Comparison of ENCODE assay signal across 8 cellular contexts in the genomic region with DNA sequence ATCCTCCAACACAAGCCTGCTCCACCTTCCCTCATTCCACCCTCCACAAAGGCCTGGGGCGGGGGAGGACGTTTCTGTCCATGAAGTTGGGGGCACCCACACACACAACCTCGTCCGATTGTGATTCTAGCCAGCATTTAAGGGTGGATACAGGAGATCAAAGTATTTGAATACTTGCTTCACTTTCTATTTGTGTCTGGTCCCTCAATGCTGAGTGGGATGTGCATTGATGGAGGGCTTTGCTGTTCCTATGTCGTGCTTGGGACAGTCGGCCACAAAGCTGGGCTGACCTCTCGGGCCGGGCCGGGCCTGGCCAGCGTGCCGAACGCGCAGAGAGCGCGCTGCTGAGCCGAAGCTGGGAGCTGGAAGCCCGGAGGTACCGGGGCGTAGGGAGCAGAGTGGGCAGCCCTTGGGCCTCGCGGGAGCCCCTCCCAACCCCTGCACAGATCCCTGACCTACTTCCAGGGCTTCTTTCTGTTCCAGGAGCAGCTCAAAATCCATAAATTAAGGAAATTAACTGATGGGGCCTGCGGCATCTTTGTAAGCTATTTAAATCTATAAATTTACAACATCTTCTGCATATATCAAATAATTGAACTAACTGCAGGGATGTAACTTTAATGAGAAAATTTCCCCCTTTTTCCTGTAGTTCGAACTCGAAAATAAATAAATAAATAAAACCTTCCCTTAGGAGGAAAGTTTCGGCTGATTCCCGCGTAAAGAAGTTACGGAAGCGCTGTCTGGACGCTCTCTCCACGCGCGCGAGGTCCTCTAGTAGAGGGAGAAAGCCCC. TPM values are rescaled to one million over a fixed set of nuclear protein-coding genes. Genes with fewer than 3 reads are reported as not detected.
DNase-seq lines count a peak whose midpoint lies in the region; ATAC-seq, FAIRE-seq and TF ChIP-seq lines count a peak whose summit lies in the region.

No MANE protein-coding gene starts in this region.

- no peaks in the 10 kb centered on the region for H3K9me3 ChIP-seq in CD4-positive, alpha-beta memory T cell (ENCODE audit: control insufficient read depth in 1 of 2, low read length in 2 of 2)
- H3K9me3 ChIP-seq in Peyer's patch (peaks cover 0 to 4% (median 0%) of the 10 kb centered on the region in 4 donors), esophagus muscularis mucosa (no peaks in the 10 kb centered on the region), neural progenitor cell (ENCODE audit: low read depth) (no peaks in the 10 kb centered on the region)

- TF ChIP-seq CTCF in Peyer's patch (IDR thresholded peaks at IDR 0.05) (no peak), esophagus muscularis mucosa (IDR thresholded peaks at IDR 0.05) (no peak), neural progenitor cell (IDR thresholded peaks at IDR 0.05) (no peak)

- H3K27ac Mint-ChIP-seq in CD4-positive, alpha-beta memory T cell, result peak overlapping the region in 2 of 7 donors; percentile 15 to 77
- H3K27ac Mint-ChIP-seq in neural progenitor cell, result peak overlapping the region; percentile 89

- TF ChIP-seq EP300 in esophagus muscularis mucosa (IDR thresholded peaks at IDR 0.05), result no peak

- H3K27me3 ChIP-seq in CD4-positive, alpha-beta memory T cell (ENCODE audit: insufficient read depth, low read length), result peaks cover 11% of the 10 kb centered on the region
- no peaks in the 10 kb centered on the region for H3K27me3 ChIP-seq in Peyer's patch
- no peaks in the 10 kb centered on the region for H3K27me3 ChIP-seq in esophagus muscularis mucosa
- H3K27me3 ChIP-seq in neural progenitor cell, result no peaks in the 10 kb centered on the region

- intact Hi-C loops in CD4-positive, alpha-beta memory T cell (cut with micrococcal nuclease), result loop anchor here (5.0 kb wide), 2 partner anchors 203 to 303 kb away; no protein-coding TSS in a partner anchor
- intact Hi-C loops in esophagus muscularis mucosa (cut with DNase I), result loop anchor here (2.0 to 5.0 kb wide), 2 partner anchors 74 to 203 kb away; no protein-coding TSS in a partner anchor

- H3K4me2 ChIP-seq in neural progenitor cell, result peak overlapping the region; percentile 90

- WGBS in esophagus muscularis mucosa, result 22% methylated on average over 20 of the region's 34 CpGs

- POLR2A ChIA-PET in CD4-positive, alpha-beta memory T cell (lab: Charles Lee; ENCODE audit: partially characterized antibody), result interaction anchor here (0.9 to 4.3 kb wide), 5 partner anchors 10 to 203 kb away, joined by 4 to 55 read pairs (median 5); no protein-coding TSS in a partner anchor

- peaks cover 3 to 25% (median 5%) of the 10 kb centered on the region in 4 donors for H3K4me1 Mint-ChIP-seq in CD4-positive, alpha-beta memory T cell
- peaks cover 34% of the 10 kb centered on the region for H3K4me1 Mint-ChIP-seq in neural progenitor cell

- H3K9me3 Mint-ChIP-seq in CD4-positive, alpha-beta memory T cell, result peaks cover 0 to 1% (median 0%) of the 10 kb centered on the region in 8 donors
- H3K9me3 Mint-ChIP-seq in neural progenitor cell, result no peaks in the 10 kb centered on the region

- peak overlapping the region; percentile 83 for H2AFZ ChIP-seq in neural progenitor cell (replicated peaks)

- ATAC-seq in HG02970 (IDR thresholded peaks at IDR 0.05; ENCODE audit: low FRiP score, unreplicated experiment), result no peak

- H3K4me3 ChIP-seq in CD4-positive, alpha-beta memory T cell (ENCODE audit: low read length in 2 of 2), result peak overlapping the region in 1 of 2 donors; percentile 35
- H3K4me3 ChIP-seq in Peyer's patch (peak overlapping the region; percentile 49 to 90 (median 62)), esophagus muscularis mucosa (peak overlapping the region; percentile 71 to 91 (median 82)), neural progenitor cell (peak overlapping the region; percentile 93)

- no peak overlapping the region for H3K9ac ChIP-seq in neural progenitor cell

- peaks cover 12 to 17% of the 10 kb centered on the region in 2 donors for H3K27me3 Mint-ChIP-seq in CD4-positive, alpha-beta memory T cell
- H3K27me3 Mint-ChIP-seq in neural progenitor cell (ENCODE audit: insufficient read depth, low read depth), result peaks cover 9% of the 10 kb centered on the region

- H3K79me2 ChIP-seq in neural progenitor cell (ENCODE audit: low read depth), result peaks cover 22% of the 10 kb centered on the region

- CTCF ChIA-PET in CD4-positive, alpha-beta memory T cell (lab: Charles Lee; ENCODE audit: partially characterized antibody), result interaction anchor here (0.7 to 2.2 kb wide), 13 partner anchors 9 to 350 kb away, joined by 3 to 16 read pairs (median 5); no protein-coding TSS in a partner anchor

- peak overlapping the region; percentile 70 to 84 (median 78) for H3K4me3 Mint-ChIP-seq in CD4-positive, alpha-beta memory T cell
- peak overlapping the region; percentile 88 for H3K4me3 Mint-ChIP-seq in neural progenitor cell

- TF ChIP-seq POLR2A in Peyer's patch (IDR thresholded peaks at IDR 0.05), result no peak
- no peak for TF ChIP-seq POLR2A in esophagus muscularis mucosa (IDR thresholded peaks at IDR 0.05; ENCODE audit: low read depth)

- no peaks in the 10 kb centered on the region for H3K36me3 Mint-ChIP-seq in CD4-positive, alpha-beta memory T cell
- H3K36me3 Mint-ChIP-seq in neural progenitor cell, result peaks cover 3% of the 10 kb centered on the region

- H3K4me1 ChIP-seq in CD4-positive, alpha-beta memory T cell (ENCODE audit: insufficient read depth, low read length), result peaks cover 14% of the 10 kb centered on the region
- H3K4me1 ChIP-seq in Peyer's patch (peaks cover 0 to 21% (median 2%) of the 10 kb centered on the region in 4 donors), esophagus muscularis mucosa (peaks cover 18 to 34% (median 23%) of the 10 kb centered on the region in 4 donors), neural progenitor cell (peaks cover 20% of the 10 kb centered on the region)

- H4K20me1 ChIP-seq in neural progenitor cell (ENCODE audit: low read depth), result peaks cover 10% of the 10 kb centered on the region

- no peak for DNase-seq in CD4-positive, alpha-beta memory T cell
- no peak for DNase-seq in Peyer's patch
- no peak for DNase-seq in esophagus muscularis mucosa (ENCODE audit: extremely low spot score)
- DNase-seq in neural progenitor cell (ENCODE audit: low spot score), result peak; percentile 59
- DNase-seq in urothelium cell line (ENCODE audit: low spot score), result no peak
- no peak for DNase-seq in NCI-H774 (lab: John Stamatoyannopoulos, UW)
- no peak for DNase-seq in SHP77 treated with DMSO at 0.1 percent for 48 hours (lab: John Stamatoyannopoulos, UW)

- H3F3A ChIP-seq in neural progenitor cell (ENCODE audit: low read depth), result peaks cover 55% of the 10 kb centered on the region

- no peaks in the 10 kb centered on the region for H3K36me3 ChIP-seq in CD4-positive, alpha-beta memory T cell (ENCODE audit: insufficient read depth, low read length)
- H3K36me3 ChIP-seq in Peyer's patch (no peaks in the 10 kb centered on the region), esophagus muscularis mucosa (no peaks in the 10 kb centered on the region), neural progenitor cell (no peaks in the 10 kb centered on the region)

- FAIRE-seq in urothelium cell line (lab: Jason Lieb, UNC), result no peak

- no peak overlapping the region for H3K27ac ChIP-seq in CD4-positive, alpha-beta memory T cell (ENCODE audit: low read depth, low read length)
- H3K27ac ChIP-seq in Peyer's patch (peak overlapping the region; percentile 71 to 95 (median 86)), esophagus muscularis mucosa (replicated peaks in 1 of 4) (peak overlapping the region; percentile 96 to 97 (median 96)), neural progenitor cell (peak overlapping the region; percentile 32)

RNA-seq across cellular contexts. Expression of gene KCTD15, which starts 1.9 kb away (rescaled TPM):
- total RNA-seq in CD4-positive, alpha-beta memory T cell, result 10 to 100 TPM in 1 of 2 experiments, 1 to 10 TPM in 1; 9.3 to 11.0 TPM
- 1 to 10 TPM in 1 of 2 donors, under 1 TPM in 1; 0.68 to 2.4 TPM for polyA plus RNA-seq in CD4-positive, alpha-beta memory T cell
- total RNA-seq in Peyer's patch (10 to 100 TPM in 3 of 4 donors, 1 to 10 TPM in 1; 5.4 to 33.5 (median 21.6) TPM), esophagus muscularis mucosa (100 to 1,000 TPM in 1 of 4 donors, 10 to 100 TPM in 3; 91.3 to 117 (median 95.0) TPM), neural progenitor cell (ENCODE audit: low replicate concordance) (26.4 and 84.4 TPM in 2 replicates)
